In genomic region chr1:160342953-160343869, GRCh38 we compare ENCODE assay signal across 8 cellular contexts. TPM values are rescaled to one million over a fixed set of nuclear protein-coding genes. Genes with fewer than 3 reads are reported as not detected.
A peak's percentile ranks its signal among the peaks of the same experiment; 100 is the strongest.
DNase-seq lines count a peak whose midpoint lies in the region; ATAC-seq and TF ChIP-seq lines count a peak whose summit lies in the region.

COPA (minus strand) TSS chr1:160343250; CDS start chr1:160343170, 80 bp downstream.
NCSTN (plus strand) TSS chr1:160343383; CDS start chr1:160343397, 14 bp downstream.

- peak; percentile 89 for ATAC-seq in HG03469 (IDR thresholded peaks at IDR 0.05; ENCODE audit: unreplicated experiment)

- H3K4me3 ChIP-seq in BE2C (ENCODE audit: low read depth, low read length) = peak within 1 kb of the TSS; percentile 97

- peaks cover 22% of the 10 kb centered on the region for H3K36me3 ChIP-seq in BE2C

- no peaks in the 10 kb centered on the region for H3K27me3 ChIP-seq in BE2C

- no peaks in the 10 kb centered on the region for H3K9me3 Mint-ChIP-seq in activated CD4-positive, alpha-beta T cell treated with anti-CD3 and anti-CD28 coated beads, Interleukin-2, amount 10 ng/mL, durations not matched to agents 7 days and 5 days

- H3K4me1 Mint-ChIP-seq in activated CD4-positive, alpha-beta T cell treated with anti-CD3 and anti-CD28 coated beads, Interleukin-2, amount 10 ng/mL, durations not matched to agents 7 days and 5 days = peaks cover 66% of the 10 kb centered on the region

- DNase-seq in BE2C (peak; percentile 94), GM19240 (ENCODE audit: insufficient read length, low spot score) (peak; percentile 80), NCI-H69 (lab: John Stamatoyannopoulos, UW) (peak; percentile 99), cortex of kidney (lab: John Stamatoyannopoulos, UW) (peak; percentile 65), left kidney (ENCODE audit: low read depth, low spot score) (peak; percentile 98)
- DNase-seq in activated CD4-positive, alpha-beta T cell treated with anti-CD3 and anti-CD28 coated beads, Interleukin-2, amount 10 ng/mL, durations not matched to agents 7 days and 5 days = peak; percentile 94
- peak; percentile 88 to 89 for DNase-seq in stimulated activated CD4-positive, alpha-beta T cell treated with anti-CD3 and anti-CD28 coated beads, Interleukin-2, amount 100 ng/mL, for 24 hours

- no peak for TF ChIP-seq CTCF in BE2C (IDR thresholded peaks at IDR 0.05; ENCODE audit: low read depth, low read length)

- CTCF ChIA-PET in activated CD4-positive, alpha-beta T cell treated with anti-CD3 and anti-CD28 coated beads, Interleukin-2, amount 10 ng/mL, durations not matched to agents 7 days and 5 days (lab: Charles Lee) = interaction anchor here (0.6 to 1.2 kb wide), 3 partner anchors 20 to 276 kb away, joined by 3 to 4 read pairs (median 3); no protein-coding TSS in a partner anchor

- peak within 1 kb of the TSS; percentile 100 for H3K4me3 Mint-ChIP-seq in activated CD4-positive, alpha-beta T cell treated with anti-CD3 and anti-CD28 coated beads, Interleukin-2, amount 10 ng/mL, durations not matched to agents 7 days and 5 days

- H3K36me3 Mint-ChIP-seq in activated CD4-positive, alpha-beta T cell treated with anti-CD3 and anti-CD28 coated beads, Interleukin-2, amount 10 ng/mL, durations not matched to agents 7 days and 5 days (ENCODE audit: low read depth) = peaks cover 50% of the 10 kb centered on the region

- no peaks in the 10 kb centered on the region for H3K4me1 ChIP-seq in BE2C

- POLR2A ChIA-PET in activated CD4-positive, alpha-beta T cell treated with anti-CD3 and anti-CD28 coated beads, Interleukin-2, amount 10 ng/mL, durations not matched to agents 7 days and 5 days (lab: Charles Lee) = no interaction called here

- peak within 1 kb of the TSS; percentile 100 for H3K27ac Mint-ChIP-seq in activated CD4-positive, alpha-beta T cell treated with anti-CD3 and anti-CD28 coated beads, Interleukin-2, amount 10 ng/mL, durations not matched to agents 7 days and 5 days

- no peaks in the 10 kb centered on the region for H3K9me3 ChIP-seq in BE2C

- H3K27me3 Mint-ChIP-seq in activated CD4-positive, alpha-beta T cell treated with anti-CD3 and anti-CD28 coated beads, Interleukin-2, amount 10 ng/mL, durations not matched to agents 7 days and 5 days = no peaks in the 10 kb centered on the region

RNA-seq across cellular contexts. Expression of gene COPA, which starts in this region (rescaled TPM):
- 90.3 TPM for polyA plus RNA-seq in BE2C (2012; ENCODE audit: insufficient read depth, insufficient read length, low read depth)
- total RNA-seq in activated CD4-positive, alpha-beta T cell treated with anti-CD3 and anti-CD28 coated beads, Interleukin-2, amount 10 ng/mL, durations not matched to agents 7 days and 5 days = 100 to 1,000 TPM; 122 TPM

RNA-seq across cellular contexts. Expression of gene NCSTN, which starts in this region (rescaled TPM):
- 108 TPM for polyA plus RNA-seq in BE2C (2012; ENCODE audit: insufficient read depth, insufficient read length, low read depth)
- total RNA-seq in activated CD4-positive, alpha-beta T cell treated with anti-CD3 and anti-CD28 coated beads, Interleukin-2, amount 10 ng/mL, durations not matched to agents 7 days and 5 days = 10 to 100 TPM; 72.3 to 75.5 TPM

Comparison
In these comparisons a context has a peak if more than half of its experiments do, and no peak if none do; other contexts are left out.
1. Peak in every context shown above with its lines: DNase-seq, ATAC-seq and H3K4me3 ChIP-seq.